In the genomic region with DNA sequence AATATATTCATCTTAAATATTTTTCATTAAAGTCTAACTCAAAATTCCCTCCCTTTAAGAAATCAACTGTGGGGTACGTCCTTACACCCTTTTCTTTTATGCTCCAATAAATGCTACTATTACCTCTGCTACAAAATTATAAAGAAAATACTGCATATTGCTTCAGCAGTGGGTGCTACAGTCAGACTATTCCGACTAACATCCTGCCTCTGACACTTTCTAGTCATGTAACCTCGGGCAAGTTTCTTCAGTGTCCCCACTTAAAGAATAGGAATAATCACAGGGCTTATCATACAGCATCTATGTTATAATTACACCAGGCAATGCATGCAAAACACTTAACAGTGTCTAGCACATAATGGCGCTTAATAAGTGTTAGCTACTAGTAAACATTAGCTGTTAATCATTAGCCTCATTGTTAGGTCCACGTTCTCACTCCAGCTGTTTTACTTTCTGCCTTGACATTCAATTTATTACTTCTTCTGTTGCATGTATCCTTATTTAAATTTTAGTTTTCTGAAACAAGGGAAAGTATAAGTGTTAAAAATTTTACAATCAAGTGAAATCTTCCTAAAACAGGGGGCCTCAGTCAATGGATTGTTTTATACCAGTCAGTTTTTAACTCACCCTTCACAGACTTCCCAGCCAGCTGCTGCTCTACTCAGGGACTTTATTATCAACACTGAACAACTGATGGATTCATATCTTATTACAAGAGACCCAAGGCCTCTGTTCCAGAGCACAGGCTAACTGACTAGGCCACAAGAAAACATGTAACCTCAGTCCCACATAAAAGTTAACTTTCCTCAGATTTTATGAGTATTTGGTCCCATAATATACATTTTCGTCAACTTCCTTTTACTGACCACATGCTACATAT, we compare ENCODE assay signal across 9 cellular contexts. TPM values are rescaled to one million over a fixed set of nuclear protein-coding genes. Genes with fewer than 3 reads are reported as not detected.
DNase-seq lines count a peak whose midpoint lies in the region; ATAC-seq, FAIRE-seq and TF ChIP-seq lines count a peak whose summit lies in the region.
"Had no signal": no experiment of that assay in that cellular context is flagged by ENCODE, and none has a peak within 500 bp of the region (broad histone marks: within the 10 kb centered on the region; RNA-seq: fewer than 3 reads in every experiment).

No MANE protein-coding gene starts in this region.

- FAIRE-seq in HTR-8/SVneo (lab: Jason Lieb, UNC): no peak

- H3K4me3 Mint-ChIP-seq in CD8-positive, alpha-beta memory T cell: no peak overlapping the region
- no peak overlapping the region for H3K4me3 Mint-ChIP-seq in activated B cell treated with CpG ODN at 0.5 μM for 24 hours

- no peak overlapping the region for H3K4ac ChIP-seq in mesendoderm (ENCODE audit: low read depth, low read length)

- H3K4me2 ChIP-seq in mesendoderm (ENCODE audit: low read length): no peak overlapping the region

- no CpG with 5 or more reads among the region's 6 CpGs for WGBS in mesendoderm (ENCODE audit: extremely low coverage, insufficient coverage, low lambda C conversion rate)

- H3K23ac ChIP-seq in mesendoderm (ENCODE audit: low read length): no peak overlapping the region

- H4K8ac ChIP-seq in mesendoderm (ENCODE audit: low read depth, low read length): no peak overlapping the region

- no peak overlapping the region for H4K5ac ChIP-seq in mesendoderm (ENCODE audit: low read length)

- CTCF ChIA-PET in CD8-positive, alpha-beta memory T cell (lab: Charles Lee): no interaction called here
- CTCF ChIA-PET in activated B cell treated with CpG ODN at 0.5 μM for 24 hours (lab: Charles Lee): no interaction called here

- no peaks in the 10 kb centered on the region for H3K27me3 Mint-ChIP-seq in CD8-positive, alpha-beta memory T cell
- H3K27me3 Mint-ChIP-seq in activated B cell treated with CpG ODN at 0.5 μM for 24 hours: no peaks in the 10 kb centered on the region

- no peaks in the 10 kb centered on the region for H3K9me3 ChIP-seq in CD8-positive, alpha-beta memory T cell (ENCODE audit: low read length)

- POLR2A ChIA-PET in CD8-positive, alpha-beta memory T cell (lab: Charles Lee): no interaction called here
- POLR2A ChIA-PET in activated B cell treated with CpG ODN at 0.5 μM for 24 hours (lab: Charles Lee): interaction anchor here (4.0 kb wide), 1 partner anchor 64 kb away, joined by 31 read pairs; the partner anchor contains the start of gene RNU4ATAC

- peak; percentile 45 for ATAC-seq in GM19324 (IDR thresholded peaks at IDR 0.05; ENCODE audit: low FRiP score, unreplicated experiment)
- ATAC-seq in activated B cell treated with CpG ODN at 0.5 μM for 24 hours (ENCODE audit: low read depth): no peak
- no peak for ATAC-seq in GM19023 (IDR thresholded peaks at IDR 0.05; ENCODE audit: unreplicated experiment)

- H2BK5ac ChIP-seq in mesendoderm (ENCODE audit: low read length): no peak overlapping the region

- intact Hi-C loops in activated B cell treated with CpG ODN at 0.5 μM for 24 hours (cut with micrococcal nuclease): no loop called here

- DNase-seq in CD8-positive, alpha-beta memory T cell: no peak
- DNase-seq in activated B cell treated with CpG ODN at 0.5 μM for 24 hours: no peak
- peak; percentile 34 for DNase-seq in mesendoderm
- no peak for DNase-seq in COR-L47 (lab: John Stamatoyannopoulos, UW)
- no peak for DNase-seq in SW 1271 (lab: John Stamatoyannopoulos, UW)
- DNase-seq in HTR-8/SVneo (ENCODE audit: insufficient read length, low spot score): no peak
- DNase-seq: T1000 had no signal

- H3K18ac ChIP-seq in mesendoderm (ENCODE audit: low read length): no peak overlapping the region

- no peaks in the 10 kb centered on the region for H3K36me3 ChIP-seq in CD8-positive, alpha-beta memory T cell (ENCODE audit: insufficient read depth, low read length)
- H3K36me3 ChIP-seq in mesendoderm (ENCODE audit: control insufficient read depth, insufficient read depth, low read length): no peaks in the 10 kb centered on the region

- no peak overlapping the region for H2BK120ac ChIP-seq in mesendoderm (ENCODE audit: low read depth, low read length)

- peaks cover 28% of the 10 kb centered on the region for H3K4me1 ChIP-seq in CD8-positive, alpha-beta memory T cell (ENCODE audit: insufficient read depth, low read length)
- H3K4me1 ChIP-seq in mesendoderm (ENCODE audit: control insufficient read depth, low read depth, low read length): peaks cover 2% of the 10 kb centered on the region

- no peak overlapping the region for H2AK5ac ChIP-seq in mesendoderm (ENCODE audit: low read length)

- H3K27ac Mint-ChIP-seq in CD8-positive, alpha-beta memory T cell: peak overlapping the region in 7 of 8 donors; percentile 31 to 72 (median 54)
- H3K27ac Mint-ChIP-seq in activated B cell treated with CpG ODN at 0.5 μM for 24 hours: peak overlapping the region; percentile 87

- peak overlapping the region; percentile 20 for H3K27ac ChIP-seq in CD8-positive, alpha-beta memory T cell (ENCODE audit: low read depth, low read length)
- no peak overlapping the region for H3K27ac ChIP-seq in mesendoderm (ENCODE audit: low read depth, low read length)

- peaks cover 14% of the 10 kb centered on the region for H3K79me2 ChIP-seq in mesendoderm (ENCODE audit: control insufficient read depth, insufficient read depth, low read length)

- H3K9ac ChIP-seq in mesendoderm (ENCODE audit: low read length): no peak overlapping the region

- H2BK15ac ChIP-seq in mesendoderm (replicated peaks; ENCODE audit: low read depth): no peak overlapping the region

- H3K4me3 ChIP-seq in CD8-positive, alpha-beta memory T cell (ENCODE audit: low read length): no peak overlapping the region
- H3K4me3 ChIP-seq in mesendoderm (ENCODE audit: low read length): no peak overlapping the region

- peaks cover 20% of the 10 kb centered on the region for H3K79me1 ChIP-seq in mesendoderm (ENCODE audit: low read length)

- no peaks in the 10 kb centered on the region for H3K9me3 Mint-ChIP-seq in CD8-positive, alpha-beta memory T cell
- no peaks in the 10 kb centered on the region for H3K9me3 Mint-ChIP-seq in activated B cell treated with CpG ODN at 0.5 μM for 24 hours

- peak overlapping the region; percentile 47 for H3K56ac ChIP-seq in mesendoderm (ENCODE audit: low read length)

- no peaks in the 10 kb centered on the region for H3K27me3 ChIP-seq in CD8-positive, alpha-beta memory T cell (ENCODE audit: insufficient read depth, low read length, poor library complexity, severe bottlenecking)
- H3K27me3 ChIP-seq in mesendoderm (ENCODE audit: insufficient read depth, low read length, poor library complexity): no peaks in the 10 kb centered on the region

- H3K36me3 Mint-ChIP-seq in CD8-positive, alpha-beta memory T cell: peaks cover 0 to 17% (median 7%) of the 10 kb centered on the region in 3 donors
- peaks cover 6% of the 10 kb centered on the region for H3K36me3 Mint-ChIP-seq in activated B cell treated with CpG ODN at 0.5 μM for 24 hours (ENCODE audit: low read depth)

- TF ChIP-seq CTCF in activated B cell treated with CpG ODN at 0.5 μM for 24 hours (IDR thresholded peaks at IDR 0.05): no peak

- H3K4me1 Mint-ChIP-seq in CD8-positive, alpha-beta memory T cell: peaks cover 42 to 62% (median 60%) of the 10 kb centered on the region in 3 donors
- peaks cover 44% of the 10 kb centered on the region for H3K4me1 Mint-ChIP-seq in activated B cell treated with CpG ODN at 0.5 μM for 24 hours

RNA-seq across cellular contexts. Expression of gene CLASP1, which starts 54.0 kb away (rescaled TPM):
- total RNA-seq in CD8-positive, alpha-beta memory T cell: 10 to 100 TPM; 62.6 to 66.0 TPM
- polyA plus RNA-seq in CD8-positive, alpha-beta memory T cell: 22.2 TPM
- 56.6 and 65.0 TPM in 2 replicates for total RNA-seq in activated B cell treated with CpG ODN at 0.5 μM for 24 hours
- polyA plus RNA-seq in mesendoderm (2013, experiment 1 of 2): 17.6 TPM
- polyA plus RNA-seq in mesendoderm (2013, experiment 2 of 2): 17.0 TPM
